In genomic region chr1:112296908-112297307, GRCh38 we compare ENCODE assay signal across 1 cellular context.
TF ChIP-seq lines count a peak whose summit lies in the region.

No MANE protein-coding gene starts in this region.

TF ChIP-seq in GM12878, 131 proteins besides CTCF, POLR2A, EP300 and RAD21 (continued from another document):
- TF ChIP-seq ZNF592 (IDR thresholded peaks at IDR 0.05) = no peak
